Comparison of ENCODE assay signal across 19 cellular contexts in genomic region chr3:29382399-29382798, GRCh38.
DNase-seq lines count a peak whose midpoint lies in the region; ATAC-seq and TF ChIP-seq lines count a peak whose summit lies in the region.
"Had no signal": no experiment of that assay in that cellular context is flagged by ENCODE, and none has a peak within 500 bp of the region (broad histone marks: within the 10 kb centered on the region; RNA-seq: fewer than 3 reads in every experiment).

No MANE protein-coding gene starts in this region.

- no peaks in the 10 kb centered on the region for H3K9me3 ChIP-seq in thoracic aorta
- H3K9me3 ChIP-seq: ovary, suprapubic skin had no signal

- peaks cover 74% of the 10 kb centered on the region for H3K4me1 Mint-ChIP-seq in chondrocyte (ENCODE audit: low read depth)

- peak overlapping the region; percentile 13 for H3K4me3 Mint-ChIP-seq in chondrocyte (ENCODE audit: unreplicated experiment)
- H3K4me3 Mint-ChIP-seq: dendritic cell treated with granulocyte-macrophage colony-stimulating factor and Interleukin-4, amounts not matched to agents 40 ng/mL and 50 ng/mL, for 4 days; naive B cell had no signal

- H3K36me3 Mint-ChIP-seq in chondrocyte (ENCODE audit: low read depth), result peaks cover 1% of the 10 kb centered on the region
- H3K36me3 Mint-ChIP-seq: naive B cell had no signal

- H3K9me3 Mint-ChIP-seq in chondrocyte (ENCODE audit: low read depth), result no peaks in the 10 kb centered on the region
- H3K9me3 Mint-ChIP-seq: dendritic cell treated with granulocyte-macrophage colony-stimulating factor and Interleukin-4, amounts not matched to agents 40 ng/mL and 50 ng/mL, for 4 days had no signal

- DNase-seq in NOMO-1 (lab: John Stamatoyannopoulos, UW; ENCODE audit: unreplicated experiment in 2 of 2) (peak; percentile 9 to 28), chondrocyte (ENCODE audit: low spot score) (no peak), left ventricle myocardium superior (no peak), thoracic aorta (ENCODE audit: low spot score) (no peak), foreskin melanocyte (no peak), DMS 273 treated with DMSO at 0.1 percent for 48 hours (lab: John Stamatoyannopoulos, UW) (no peak)
- DNase-seq: activated CD4-positive, alpha-beta T cell treated with anti-CD3 and anti-CD28 coated beads, Interleukin-2, amount 50 U/mL, for 48 hours; activated naive CD4-positive, alpha-beta T cell treated with Interleukin-2 at 50 U/mL for 16 hours; Calu3; naive B cell; NCI-H1105 treated with DMSO at 0.1 percent for 48 hours; NCI-H774; ovary; WERI-Rb-1 had no signal

- peaks cover 0 to 68% of the 10 kb centered on the region in 2 donors for H3K4me1 ChIP-seq in thoracic aorta (ENCODE audit: control insufficient read depth in 1 of 2, low read depth in 2 of 2)

- peak; percentile 55 for ATAC-seq in left ventricle myocardium superior
- ATAC-seq in thoracic aorta (ENCODE audit: insufficient number of reproducible peaks, low FRiP score, low read depth), result no peak
- ATAC-seq in GM19324 (IDR thresholded peaks at IDR 0.05; ENCODE audit: low FRiP score, unreplicated experiment), result no peak
- ATAC-seq: HCT116 had no signal

- H3K27me3 ChIP-seq in thoracic aorta (replicated peaks; ENCODE audit: insufficient read depth), result no peaks in the 10 kb centered on the region
- H3K27me3 ChIP-seq: ovary, suprapubic skin had no signal

- H3K36me3 ChIP-seq in thoracic aorta, result no peaks in the 10 kb centered on the region
- H3K36me3 ChIP-seq: ovary, suprapubic skin, WERI-Rb-1 had no signal

- intact Hi-C loops in left ventricle myocardium superior (cut with micrococcal nuclease), result no loop called here

- H3K27ac ChIP-seq in thoracic aorta, result peak overlapping the region; percentile 37 to 79
- H3K27ac ChIP-seq: KMS-11, ovary, suprapubic skin, WERI-Rb-1 had no signal

- peak overlapping the region; percentile 89 for H3K27ac Mint-ChIP-seq in chondrocyte (ENCODE audit: unreplicated experiment)
- H3K27ac Mint-ChIP-seq: dendritic cell treated with granulocyte-macrophage colony-stimulating factor and Interleukin-4, amounts not matched to agents 40 ng/mL and 50 ng/mL, for 4 days had no signal

- H3K4me3 ChIP-seq in thoracic aorta, result peak overlapping the region; percentile 19
- H3K4me3 ChIP-seq: ovary, suprapubic skin had no signal

- no peak for TF ChIP-seq CTCF in chondrocyte (IDR thresholded peaks at IDR 0.05)
- no peak for TF ChIP-seq CTCF in thoracic aorta (IDR thresholded peaks at IDR 0.05)

- H3K27me3 Mint-ChIP-seq in chondrocyte (ENCODE audit: low read depth), result no peaks in the 10 kb centered on the region
- H3K27me3 Mint-ChIP-seq: dendritic cell treated with granulocyte-macrophage colony-stimulating factor and Interleukin-4, amounts not matched to agents 40 ng/mL and 50 ng/mL, for 4 days; naive B cell had no signal

Comparison
In these comparisons a context has a peak if more than half of its experiments do, and no peak if none do; other contexts are left out.
1. DNase-seq: peak in NOMO-1 (2 of 2); none in chondrocyte (single experiment), left ventricle myocardium superior (single experiment), thoracic aorta (single experiment), foreskin melanocyte (single experiment) and DMS 273 treated with DMSO at 0.1 percent for 48 hours (single experiment).